ENCODE assay signal across 9 cellular contexts in genomic region chr20:33370296-33370695, GRCh38. TPM values are rescaled to one million over a fixed set of nuclear protein-coding genes. Genes with fewer than 3 reads are reported as not detected.
DNase-seq lines count a peak whose midpoint lies in the region; ATAC-seq, FAIRE-seq and TF ChIP-seq lines count a peak whose summit lies in the region.
"Had no signal": no experiment of that assay in that cellular context is flagged by ENCODE, and none has a peak within 500 bp of the region (broad histone marks: within the 10 kb centered on the region; RNA-seq: fewer than 3 reads in every experiment).

No MANE protein-coding gene starts in this region.

- CTCF ChIA-PET in CD8-positive, alpha-beta T cell (lab: Charles Lee), result no interaction called here
- CTCF ChIA-PET in A673 (lab: Charles Lee), result no interaction called here

- H3K27me3 ChIP-seq in CD8-positive, alpha-beta T cell (ENCODE audit: insufficient read depth, low read length), result no peaks in the 10 kb centered on the region
- no peaks in the 10 kb centered on the region for H3K27me3 ChIP-seq in A673 (replicated peaks; ENCODE audit: insufficient read depth, low read depth, low read length, poor library complexity)
- H3K27me3 ChIP-seq: adrenal gland had no signal

- H3K4me1 Mint-ChIP-seq in CD8-positive, alpha-beta T cell (ENCODE audit: low read depth), result peaks cover 19% of the 10 kb centered on the region

- H3K9me3 Mint-ChIP-seq in CD8-positive, alpha-beta T cell, result no peaks in the 10 kb centered on the region

- H3K27ac Mint-ChIP-seq in CD8-positive, alpha-beta T cell, result peak overlapping the region; percentile 93

- H3K36me3 Mint-ChIP-seq in CD8-positive, alpha-beta T cell, result peaks cover 78% of the 10 kb centered on the region

- H3K9me3 ChIP-seq in CD8-positive, alpha-beta T cell (ENCODE audit: low read length), result no peaks in the 10 kb centered on the region
- H3K9me3 ChIP-seq in A673 (ENCODE audit: low read depth, low read length, poor library complexity, severe bottlenecking), result no peaks in the 10 kb centered on the region
- H3K9me3 ChIP-seq: adrenal gland had no signal

- ATAC-seq in CD8-positive, alpha-beta T cell, result peak; percentile 84
- ATAC-seq in sciatic nerve, result no peak
- ATAC-seq in HG03342 (IDR thresholded peaks at IDR 0.05; ENCODE audit: unreplicated experiment), result no peak

- no peaks in the 10 kb centered on the region for H3K4me1 ChIP-seq in CD8-positive, alpha-beta T cell (ENCODE audit: insufficient read depth, low read length)
- H3K4me1 ChIP-seq in A673 (ENCODE audit: insufficient read depth, low read length, poor library complexity, severe bottlenecking), result no peaks in the 10 kb centered on the region
- H3K4me1 ChIP-seq: adrenal gland had no signal

- H3K4me3 Mint-ChIP-seq in CD8-positive, alpha-beta T cell, result peak overlapping the region; percentile 19

- no peak overlapping the region for H3K4me3 ChIP-seq in CD8-positive, alpha-beta T cell (ENCODE audit: low read depth, low read length)
- H3K4me3 ChIP-seq in A673 (ENCODE audit: low read depth, low read length, poor library complexity, severe bottlenecking), result no peak overlapping the region
- H3K4me3 ChIP-seq: adrenal gland had no signal

- H3K36me3 ChIP-seq in CD8-positive, alpha-beta T cell (ENCODE audit: insufficient read depth, low read length), result peaks cover 32% of the 10 kb centered on the region
- peaks cover 38% of the 10 kb centered on the region for H3K36me3 ChIP-seq in A673 (ENCODE audit: insufficient read depth, low read length, poor library complexity, severe bottlenecking)

- no TSS peak for BruUV-seq in A673 (replicated peaks; lab: Mats Ljungman, UMichigan)

- FAIRE-seq in RCC 7860 (lab: Jason Lieb, UNC), result peak; percentile 97

- peak; percentile 12 to 82 (median 41) for DNase-seq in CD8-positive, alpha-beta T cell
- peak; percentile 92 for DNase-seq in RCC 7860 (ENCODE audit: low spot score)
- DNase-seq in activated gamma-delta T cell treated with anti-CD3 and anti-CD28 coated beads, Interleukin-2, amount 50 U/mL, for 16 hours (ENCODE audit: low read depth), result peak; percentile 41
- DNase-seq in stimulated activated CD4-positive, alpha-beta T cell treated with anti-CD3 and anti-CD28 coated beads, Interleukin-15, amount 100 ng/mL, for 24 hours, result peak; percentile 30
- DNase-seq in sciatic nerve (ENCODE audit: low spot score), result no peak
- DNase-seq in A673 (ENCODE audit: low spot score), result no peak
- DNase-seq in anterior cingulate cortex (lab: John Stamatoyannopoulos, UW), result no peak

- no peaks in the 10 kb centered on the region for H3K27me3 Mint-ChIP-seq in CD8-positive, alpha-beta T cell (ENCODE audit: low read depth)

- POLR2A ChIA-PET in CD8-positive, alpha-beta T cell (lab: Charles Lee), result no interaction called here
- POLR2A ChIA-PET in A673 (lab: Charles Lee; ENCODE audit: low non-redundant PET), result no interaction called here

- TF ChIP-seq CTCF in CD8-positive, alpha-beta T cell (IDR thresholded peaks at IDR 0.05), result no peak
- TF ChIP-seq CTCF in A673 (conservative IDR thresholded peaks at IDR 0.05; ENCODE audit: low read depth, low read length), result no peak

- intact Hi-C loops in CD8-positive, alpha-beta T cell (cut with DNase I, micrococcal nuclease), result no loop called here
- intact Hi-C loops in sciatic nerve (cut with DNase I), result no loop called here
- intact Hi-C loops in A673 (cut with micrococcal nuclease; ENCODE audit: unreplicated experiment), result no loop called here

- H3K27ac ChIP-seq in CD8-positive, alpha-beta T cell (ENCODE audit: low read depth, low read length), result peak overlapping the region; percentile 14
- H3K27ac ChIP-seq in A673 (ENCODE audit: low read depth, low read length, poor library complexity, severe bottlenecking), result no peak overlapping the region
- H3K27ac ChIP-seq: adrenal gland had no signal

RNA-seq across cellular contexts. Expression of gene CDK5RAP1, which starts 31.0 kb away (rescaled TPM):
- 10 to 100 TPM; 60.7 to 69.9 TPM for total RNA-seq in CD8-positive, alpha-beta T cell
- total RNA-seq in sciatic nerve, result 27.4 TPM
- 52.7 and 62.1 TPM in 2 replicates for total RNA-seq in A673 (2021)

Comparison
In these comparisons a context has a peak if more than half of its experiments do, and no peak if none do; other contexts are left out.
1. DNase-seq: peak in CD8-positive, alpha-beta T cell (7 of 7), RCC 7860 (single experiment), activated gamma-delta T cell treated with anti-CD3 and anti-CD28 coated beads, Interleukin-2, amount 50 U/mL, for 16 hours (single experiment) and stimulated activated CD4-positive, alpha-beta T cell treated with anti-CD3 and anti-CD28 coated beads, Interleukin-15, amount 100 ng/mL, for 24 hours (single experiment); none in sciatic nerve (single experiment), A673 (single experiment) and anterior cingulate cortex (0 of 58).